In genomic region chr2:158779621-158780020, GRCh38 we compare ENCODE assay signal across 17 cellular contexts. TPM values are rescaled to one million over a fixed set of nuclear protein-coding genes. Genes with fewer than 3 reads are reported as not detected.
"Had no signal": no experiment of that assay in that cellular context is flagged by ENCODE, and none has a peak within 500 bp of the region (broad histone marks: within the 10 kb centered on the region; RNA-seq: fewer than 3 reads in every experiment).

No MANE protein-coding gene starts in this region.

- H3K36me3 ChIP-seq: esophagus squamous epithelium, stomach, thyroid gland had no signal

- FAIRE-seq: endometrium had no signal

- H3K27me3 ChIP-seq: esophagus squamous epithelium, stomach, thyroid gland had no signal

- ATAC-seq: activated CD8-positive, alpha-beta memory T cell treated with anti-CD3 and anti-CD28 coated beads, Interleukin-2, amount 10 ng/mL, durations not matched to agents 7 days and 5 days had no signal

- H3K36me3 Mint-ChIP-seq: activated CD8-positive, alpha-beta memory T cell treated with anti-CD3 and anti-CD28 coated beads, Interleukin-2, amount 10 ng/mL, durations not matched to agents 7 days and 5 days; activated naive CD4-positive, alpha-beta T cell treated with anti-CD3 and anti-CD28 coated beads, Interleukin-2, amount 50 U/mL, for 24 hours; naive B cell had no signal

- H3K9me3 ChIP-seq: esophagus squamous epithelium, stomach, thyroid gland had no signal

- H3K4me3 Mint-ChIP-seq: activated CD8-positive, alpha-beta memory T cell treated with anti-CD3 and anti-CD28 coated beads, Interleukin-2, amount 10 ng/mL, durations not matched to agents 7 days and 5 days; activated naive CD4-positive, alpha-beta T cell treated with anti-CD3 and anti-CD28 coated beads, Interleukin-2, amount 50 U/mL, for 24 hours; activated T-cell treated with anti-CD3 and anti-CD28 coated beads, Interleukin-2, amount 50 U/mL, for 24 hours; naive B cell had no signal

- H3K4me1 Mint-ChIP-seq: activated CD8-positive, alpha-beta memory T cell treated with anti-CD3 and anti-CD28 coated beads, Interleukin-2, amount 10 ng/mL, durations not matched to agents 7 days and 5 days; activated naive CD4-positive, alpha-beta T cell treated with anti-CD3 and anti-CD28 coated beads, Interleukin-2, amount 50 U/mL, for 24 hours had no signal

- DNase-seq: activated CD4-positive, alpha-beta T cell treated with anti-CD3 and anti-CD28 coated beads, Interleukin-2, amount 50 U/mL, for 4 hours; activated CD8-positive, alpha-beta memory T cell treated with anti-CD3 and anti-CD28 coated beads, Interleukin-2, amount 10 ng/mL, durations not matched to agents 7 days and 5 days; activated effector memory CD4-positive, alpha-beta T cell treated with Interleukin-2 at 50 U/mL for 16 hours; activated T-cell treated with anti-CD3 and anti-CD28 coated beads, Interleukin-2, amount 50 U/mL, for 24 hours; amygdala; esophagus squamous epithelium; hippocampal formation; midbrain; naive B cell; retina; stomach; thyroid gland had no signal

- H3K27ac ChIP-seq: esophagus squamous epithelium, stomach, thyroid gland had no signal

- H3K27me3 Mint-ChIP-seq: activated CD8-positive, alpha-beta memory T cell treated with anti-CD3 and anti-CD28 coated beads, Interleukin-2, amount 10 ng/mL, durations not matched to agents 7 days and 5 days had no signal

- H3K9me3 Mint-ChIP-seq: activated naive CD4-positive, alpha-beta T cell treated with anti-CD3 and anti-CD28 coated beads, Interleukin-2, amount 50 U/mL, for 24 hours; activated T-cell treated with anti-CD3 and anti-CD28 coated beads, Interleukin-2, amount 50 U/mL, for 24 hours had no signal

- H3K4me3 ChIP-seq: esophagus squamous epithelium, skin epidermis, stomach, thyroid gland had no signal

- H3K27ac Mint-ChIP-seq: activated CD8-positive, alpha-beta memory T cell treated with anti-CD3 and anti-CD28 coated beads, Interleukin-2, amount 10 ng/mL, durations not matched to agents 7 days and 5 days; activated naive CD4-positive, alpha-beta T cell treated with anti-CD3 and anti-CD28 coated beads, Interleukin-2, amount 50 U/mL, for 24 hours; activated T-cell treated with anti-CD3 and anti-CD28 coated beads, Interleukin-2, amount 50 U/mL, for 24 hours; naive B cell had no signal

RNA-seq across cellular contexts. Expression of gene DAPL1, which starts 15.5 kb away (rescaled TPM):
- total RNA-seq: activated CD8-positive, alpha-beta memory T cell treated with anti-CD3 and anti-CD28 coated beads, Interleukin-2, amount 10 ng/mL, durations not matched to agents 7 days and 5 days; glomerular endothelial cell; stomach; T-helper 2 cell treated with Interferon-gamma antibody and Interleukin-4, amounts not matched to agents 100 ng/mL and 5 ng/mL, for 36 hours had no signal
